ENCODE assay signal across 8 cellular contexts in genomic region chrX:53071604-53072417, GRCh38. TPM values are rescaled to one million over a fixed set of nuclear protein-coding genes. Genes with fewer than 3 reads are reported as not detected.
DNase-seq lines count a peak whose midpoint lies in the region; ATAC-seq, FAIRE-seq and TF ChIP-seq lines count a peak whose summit lies in the region.

No MANE protein-coding gene starts in this region.

- H3K36me3 ChIP-seq in body of pancreas (replicated peaks in 1 of 2; ENCODE audit: insufficient read depth in 1 of 2, low read depth in 2 of 2) = no peaks in the 10 kb centered on the region
- H3K36me3 ChIP-seq in small intestine (ENCODE audit: control insufficient read depth in 2 of 2, insufficient read depth in 2 of 2, low read length in 2 of 2) = no peaks in the 10 kb centered on the region

- H3K4me3 ChIP-seq in body of pancreas = no peak overlapping the region
- H3K4me3 ChIP-seq in small intestine (ENCODE audit: low read depth in 1 of 2, low read length in 2 of 2) = peak overlapping the region in 1 of 2 donors; percentile 33

- H3K27me3 ChIP-seq in body of pancreas = no peaks in the 10 kb centered on the region
- no peaks in the 10 kb centered on the region for H3K27me3 ChIP-seq in small intestine (ENCODE audit: control insufficient read depth in 2 of 2, insufficient read depth in 2 of 2, low read length in 2 of 2)

- peak overlapping the region in 3 of 4 donors; percentile 61 to 66 (median 66) for H3K27ac ChIP-seq in body of pancreas
- peak overlapping the region in 1 of 2 donors; percentile 73 for H3K27ac ChIP-seq in small intestine (ENCODE audit: low read depth in 1 of 2, low read length in 1 of 2)

- WGBS in body of pancreas, 2 donors = 0 to 10% methylated on average over 6 to 29 of the region's 31 CpGs
- WGBS in small intestine, 3 donors = 1 to 10% (median 3%) methylated on average over 29 to 31 of the region's 31 CpGs

- peak in 1 of 3 donors; percentile 40 for TF ChIP-seq POLR2A in body of pancreas (IDR thresholded peaks at IDR 0.05)

- peak overlapping the region; percentile 77 for H3K27ac Mint-ChIP-seq in T-helper 2 cell treated with Interferon-gamma antibody and Interleukin-4, amounts not matched to agents 5 μg/mL and 100 μg/mL, for 36 hours

- H3K9me3 ChIP-seq in body of pancreas = no peaks in the 10 kb centered on the region
- no peaks in the 10 kb centered on the region for H3K9me3 ChIP-seq in small intestine (ENCODE audit: control insufficient read depth, low read depth)

- TF ChIP-seq CTCF in body of pancreas (IDR thresholded peaks at IDR 0.05) = peak; percentile 39 to 85 (median 81)

- H3K36me3 Mint-ChIP-seq in T-helper 2 cell treated with Interferon-gamma antibody and Interleukin-4, amounts not matched to agents 5 μg/mL and 100 μg/mL, for 36 hours (ENCODE audit: low read depth) = no peaks in the 10 kb centered on the region

- peaks cover 14% of the 10 kb centered on the region for H3K4me1 ChIP-seq in body of pancreas
- H3K4me1 ChIP-seq in small intestine (ENCODE audit: control insufficient read depth in 2 of 2, insufficient read depth in 1 of 2, low read depth in 1 of 2, low read length in 1 of 2) = no peaks in the 10 kb centered on the region

- H3K9me3 Mint-ChIP-seq in T-helper 2 cell treated with Interferon-gamma antibody and Interleukin-4, amounts not matched to agents 5 μg/mL and 100 μg/mL, for 36 hours = no peaks in the 10 kb centered on the region

- DNase-seq in activated gamma-delta T cell treated with Interleukin-2 at 50 U/mL for 16 hours (peak; percentile 64), activated gamma-delta T cell (lab: John Stamatoyannopoulos, UW) (no peak), NCI-H1417 (lab: John Stamatoyannopoulos, UW) (peak; percentile 71 to 92 (median 90)), body of pancreas (peak; percentile 76 to 90 (median 88)), iPS-NIHi7 (ENCODE audit: extremely low spot score) (peak; percentile 54), small intestine (peak; percentile 83)
- peak; percentile 46 for DNase-seq in T-helper 2 cell treated with Interferon-gamma antibody and Interleukin-4, amounts not matched to agents 5 μg/mL and 100 μg/mL, for 36 hours (ENCODE audit: low spot score)

- intact Hi-C loops in body of pancreas (cut with DNase I) = no loop called here

- peak overlapping the region; percentile 90 for H3K4me3 Mint-ChIP-seq in T-helper 2 cell treated with Interferon-gamma antibody and Interleukin-4, amounts not matched to agents 5 μg/mL and 100 μg/mL, for 36 hours

- no peak for FAIRE-seq in small intestine (lab: Jason Lieb, UNC)

- peaks cover 19% of the 10 kb centered on the region for H3K4me1 Mint-ChIP-seq in T-helper 2 cell treated with Interferon-gamma antibody and Interleukin-4, amounts not matched to agents 5 μg/mL and 100 μg/mL, for 36 hours (ENCODE audit: low read depth)

- peaks cover 4% of the 10 kb centered on the region for H3K27me3 Mint-ChIP-seq in T-helper 2 cell treated with Interferon-gamma antibody and Interleukin-4, amounts not matched to agents 5 μg/mL and 100 μg/mL, for 36 hours (ENCODE audit: low read depth)

- ATAC-seq in HG02678 (IDR thresholded peaks at IDR 0.05; ENCODE audit: unreplicated experiment) (peak; percentile 79), body of pancreas (peak; percentile 94)

RNA-seq across cellular contexts. Expression of gene TSPYL2, which starts 10.4 kb away (rescaled TPM):
- total RNA-seq in body of pancreas = 10 to 100 TPM; 28.3 to 40.5 TPM
- 10 to 100 TPM in 1 of 3 donors, 1 to 10 TPM in 2; 6.7 to 20.7 (median 10.0) TPM for polyA plus RNA-seq in small intestine

RNA-seq across cellular contexts. Expression of gene KANTR, which starts 22.1 kb away (rescaled TPM):
- 10 to 100 TPM; 12.2 to 13.0 TPM for total RNA-seq in body of pancreas
- polyA plus RNA-seq in small intestine = 1 to 10 TPM; 1.4 to 4.5 (median 3.5) TPM

RNA-seq across cellular contexts. Expression of gene GPR173, which starts 23.2 kb away (rescaled TPM):
- under 1 TPM; 0.26 to 0.66 TPM for total RNA-seq in body of pancreas
- polyA plus RNA-seq in small intestine = 1 to 10 TPM in 1 of 3 donors, under 1 TPM in 1, not detected in 1; 0.27 to 1.5 TPM
